Comparison of ENCODE assay signal across 21 cellular contexts in the genomic region with DNA sequence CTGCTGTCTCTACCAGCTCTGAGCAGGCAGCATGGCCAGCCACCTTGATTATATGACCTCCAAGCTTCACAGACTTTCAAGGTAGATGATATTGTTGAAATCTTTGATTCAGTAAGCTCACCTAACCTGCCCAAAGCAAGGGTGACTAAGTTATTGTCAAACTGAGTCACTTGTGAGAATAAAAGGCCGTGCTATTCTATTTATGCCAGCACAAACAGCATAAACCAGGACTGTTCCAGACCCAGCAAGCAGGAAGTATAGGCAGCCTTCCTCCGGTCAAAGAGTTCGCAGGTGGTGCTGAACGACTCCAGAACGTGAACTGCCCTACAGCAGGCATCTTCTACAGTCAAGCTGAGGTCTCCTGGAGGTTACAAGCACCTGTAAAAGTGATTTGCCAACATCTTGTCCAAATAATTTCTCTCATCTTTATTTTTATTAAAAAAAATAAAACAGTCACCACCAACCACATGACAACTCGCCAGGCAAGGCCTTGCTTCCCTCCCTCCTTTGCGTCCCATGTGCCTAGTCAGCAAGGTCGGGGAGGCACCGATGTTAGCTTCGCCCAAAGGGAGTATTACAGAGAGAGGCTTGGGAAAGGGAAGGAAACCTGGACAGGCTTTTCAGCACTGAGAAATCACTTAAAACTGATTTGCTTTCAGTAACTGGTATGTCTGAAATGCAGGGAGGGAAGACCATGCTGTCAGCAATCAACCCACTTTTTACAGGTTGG. TPM values are rescaled to one million over a fixed set of nuclear protein-coding genes. Genes with fewer than 3 reads are reported as not detected.
DNase-seq lines count a peak whose midpoint lies in the region; ATAC-seq, FAIRE-seq and TF ChIP-seq lines count a peak whose summit lies in the region.
"Had no signal": no experiment of that assay in that cellular context is flagged by ENCODE, and none has a peak within 500 bp of the region (broad histone marks: within the 10 kb centered on the region; RNA-seq: fewer than 3 reads in every experiment).

No MANE protein-coding gene starts in this region.

- no peak overlapping the region for H3K9ac ChIP-seq in H9 (ENCODE audit: extremely low read depth, insufficient read length, low read length)

- H3K27ac Mint-ChIP-seq in H9 = peak overlapping the region in 2 of 3 experiments; percentile 50 to 90; a peak in 3 of 7 replicates
- H3K27ac Mint-ChIP-seq: activated naive CD4-positive, alpha-beta T cell treated with anti-CD3 and anti-CD28 coated beads, Interleukin-2, amount 50 U/mL, for 24 hours had no signal

- DNase-seq in H9 (no peak), RWPE2 (ENCODE audit: low spot score) (no peak), omental fat pad (ENCODE audit: low spot score) (peak; percentile 5), GM12892 (ENCODE audit: insufficient read length) (no peak)
- DNase-seq: C1 segment of cervical spinal cord; foreskin melanocyte; immature natural killer cell; NCI-H1694; NCI-H526 treated with DMSO at 0.1 percent for 48 hours; stimulated activated naive CD4-positive, alpha-beta T cell had no signal

- no peak overlapping the region for H2BK15ac ChIP-seq in H9 (ENCODE audit: low read depth, low read length)

- WGBS in H9 (ENCODE audit: extremely low coverage, insufficient read length, low lambda C conversion rate) = 100% methylated on average over 1 of the region's 10 CpGs

- no peaks in the 10 kb centered on the region; the same call in 1 of the 2 replicates for H3K27me3 Mint-ChIP-seq in H9 (ENCODE audit: low read depth)
- H3K27me3 Mint-ChIP-seq: activated naive CD4-positive, alpha-beta T cell treated with anti-CD3 and anti-CD28 coated beads, Interleukin-2, amount 50 U/mL, for 24 hours had no signal

- no peak overlapping the region for H3K4ac ChIP-seq in H9 (ENCODE audit: low read depth, low read length)

- no peak overlapping the region for H4K5ac ChIP-seq in H9 (ENCODE audit: insufficient read length, low read depth, low read length)

- H3K79me2 ChIP-seq in H9 (ENCODE audit: insufficient read depth, low read length) = no peaks in the 10 kb centered on the region
- H3K79me2 ChIP-seq: hepatocyte had no signal

- H2AK5ac ChIP-seq in H9 (ENCODE audit: insufficient read length, low read length) = no peak overlapping the region

- H3K27me3 ChIP-seq in H9 (ENCODE audit: insufficient read depth, low read length) (no peaks in the 10 kb centered on the region), RWPE2 (ENCODE audit: insufficient read depth, poor library complexity, severe bottlenecking) (no peaks in the 10 kb centered on the region)
- H3K27me3 ChIP-seq: hepatocyte had no signal

- H3K56ac ChIP-seq in H9 (ENCODE audit: insufficient read length, low read depth, low read length) = no peak overlapping the region

- no peaks in the 10 kb centered on the region for H4K20me1 ChIP-seq in H9 (ENCODE audit: control insufficient read depth, insufficient read depth, insufficient read length)

- no peak overlapping the region for H3T11ph ChIP-seq in H9 (ENCODE audit: low read length)

- H3K4me2 ChIP-seq in H9 (ENCODE audit: insufficient read depth, insufficient read length, low read length) = no peak overlapping the region
- H3K4me2 ChIP-seq: hepatocyte, smooth muscle cell had no signal

- no peak overlapping the region for H3K18ac ChIP-seq in H9 (ENCODE audit: insufficient read length, low read depth, low read length)

- H3K9me3 ChIP-seq in H9 (ENCODE audit: control insufficient read depth, low read depth, low read length) = peaks cover 6% of the 10 kb centered on the region
- H3K9me3 ChIP-seq in RWPE2 (ENCODE audit: severe bottlenecking) = no peaks in the 10 kb centered on the region

- TF ChIP-seq POLR2A in GM12892 (IDR thresholded peaks at IDR 0.05; ENCODE audit: low read depth, low read length) = no peak

- no peak overlapping the region for H2BK12ac ChIP-seq in H9 (ENCODE audit: insufficient read length, low read depth, low read length)

- peaks cover 10 to 19% (median 13%) of the 10 kb centered on the region in 3 experiments for H3K36me3 Mint-ChIP-seq in H9 (ENCODE audit: insufficient read depth in 1 of 3, low read depth in 3 of 3)

- no peak overlapping the region for H2BK5ac ChIP-seq in H9 (ENCODE audit: insufficient read length, low read length)

- H2AFZ ChIP-seq in H9 (ENCODE audit: low read length) = no peak overlapping the region
- H2AFZ ChIP-seq: hepatocyte had no signal

- no peak overlapping the region for H4K91ac ChIP-seq in H9 (ENCODE audit: insufficient read length, low read depth, low read length)

- H3K27ac ChIP-seq in H9 (ENCODE audit: insufficient read length, low read depth, low read length) = no peak overlapping the region
- H3K27ac ChIP-seq in RWPE2 (ENCODE audit: poor library complexity, severe bottlenecking) = peak overlapping the region; percentile 47
- H3K27ac ChIP-seq: hepatocyte had no signal

- no peak overlapping the region for H4K8ac ChIP-seq in H9 (replicated peaks; ENCODE audit: insufficient read length, low read depth, low read length)

- peaks cover 12% of the 10 kb centered on the region in 2 experiments for H3K4me1 Mint-ChIP-seq in H9

- H3K23me2 ChIP-seq in H9 (ENCODE audit: insufficient read length, low read depth, low read length, poor library complexity, severe bottlenecking) = no peaks in the 10 kb centered on the region

- no peak overlapping the region for H3K4me3 Mint-ChIP-seq in H9
- H3K4me3 Mint-ChIP-seq: activated naive CD4-positive, alpha-beta T cell treated with anti-CD3 and anti-CD28 coated beads, Interleukin-2, amount 50 U/mL, for 24 hours; immature natural killer cell had no signal

- no peaks in the 10 kb centered on the region for H3K79me1 ChIP-seq in H9 (ENCODE audit: insufficient read depth, low read depth, low read length, poor library complexity, severe bottlenecking)

- no peak for FAIRE-seq in GM12892 (lab: Jason Lieb, UNC)
- FAIRE-seq: RCC 7860, TTC549 had no signal

- no peak overlapping the region for H3K14ac ChIP-seq in H9 (ENCODE audit: insufficient read depth, low read length)

- H2BK20ac ChIP-seq in H9 (ENCODE audit: low read depth, low read length, poor library complexity, severe bottlenecking) = no peak overlapping the region

- H3K4me3 ChIP-seq in RWPE2 (ENCODE audit: severe bottlenecking) = no peak overlapping the region
- H3K4me3 ChIP-seq: HAP-1, hepatocyte, lung, smooth muscle cell had no signal

- H3K4me1 ChIP-seq in H9 (ENCODE audit: insufficient read depth, low read length) = peaks cover 3% of the 10 kb centered on the region
- peaks cover 20% of the 10 kb centered on the region for H3K4me1 ChIP-seq in RWPE2 (ENCODE audit: insufficient read depth, poor library complexity, severe bottlenecking)

- peaks cover 0 to 4% of the 10 kb centered on the region in 2 experiments; a peak in 3 of 5 replicates for H3K9me3 Mint-ChIP-seq in H9
- H3K9me3 Mint-ChIP-seq: activated naive CD4-positive, alpha-beta T cell treated with anti-CD3 and anti-CD28 coated beads, Interleukin-2, amount 50 U/mL, for 24 hours; immature natural killer cell had no signal

- H3K23ac ChIP-seq in H9 (ENCODE audit: insufficient read length, low read depth, low read length) = no peak overlapping the region

- TF ChIP-seq CTCF in H9 (conservative IDR thresholded peaks at IDR 0.05) (no peak), RWPE2 (IDR thresholded peaks at IDR 0.05; ENCODE audit: poor library complexity, severe bottlenecking) (no peak), omental fat pad (IDR thresholded peaks at IDR 0.05) (no peak)

- ATAC-seq in RWPE2 (ENCODE audit: low read depth) = peak; percentile 68
- peak; percentile 89 for ATAC-seq in esophagus mucosa
- ATAC-seq in omental fat pad (ENCODE audit: low FRiP score) = no peak
- ATAC-seq in HG02571 (IDR thresholded peaks at IDR 0.05; ENCODE audit: unreplicated experiment) = no peak
- ATAC-seq in GM18517 (IDR thresholded peaks at IDR 0.05; ENCODE audit: unreplicated experiment) = no peak

- peaks cover 78% of the 10 kb centered on the region for H3K36me3 ChIP-seq in RWPE2 (ENCODE audit: low read depth)

- no peak overlapping the region for H2BK120ac ChIP-seq in H9 (ENCODE audit: low read depth, low read length, poor library complexity, severe bottlenecking)

RNA-seq across cellular contexts. Expression of a gene that starts 10.8 kb away (rescaled TPM):
- total RNA-seq in H9 (2021) (18.0 and 19.2 TPM in 2 replicates), esophagus mucosa (43.4 TPM), omental fat pad (10 to 100 TPM; 48.8 to 67.3 (median 65.0) TPM)
- polyA plus RNA-seq in GM12892 (2012; ENCODE audit: missing spikeins) = 20.3 TPM

RNA-seq across cellular contexts. Expression of a gene that starts 28.6 kb away (rescaled TPM):
- total RNA-seq in H9 (2021) (1.8 and 2.0 TPM in 2 replicates), esophagus mucosa (9.3 TPM), omental fat pad (10 to 100 TPM in 3 of 4 donors, 1 to 10 TPM in 1; 9.0 to 49.1 (median 12.2) TPM)
- polyA plus RNA-seq in GM12892 (2012; ENCODE audit: missing spikeins) = 0.64 TPM
- total RNA-seq: LHCN-M2, smooth muscle cell had no signal

Comparison
In these comparisons a context has a peak if more than half of its experiments do, and no peak if none do; other contexts are left out.
1. ATAC-seq: peak in RWPE2 (single experiment) and esophagus mucosa (single experiment); none in omental fat pad (single experiment), HG02571 (single experiment) and GM18517 (single experiment).